Comparison of ENCODE assay signal across 35 cellular contexts in the genomic region with DNA sequence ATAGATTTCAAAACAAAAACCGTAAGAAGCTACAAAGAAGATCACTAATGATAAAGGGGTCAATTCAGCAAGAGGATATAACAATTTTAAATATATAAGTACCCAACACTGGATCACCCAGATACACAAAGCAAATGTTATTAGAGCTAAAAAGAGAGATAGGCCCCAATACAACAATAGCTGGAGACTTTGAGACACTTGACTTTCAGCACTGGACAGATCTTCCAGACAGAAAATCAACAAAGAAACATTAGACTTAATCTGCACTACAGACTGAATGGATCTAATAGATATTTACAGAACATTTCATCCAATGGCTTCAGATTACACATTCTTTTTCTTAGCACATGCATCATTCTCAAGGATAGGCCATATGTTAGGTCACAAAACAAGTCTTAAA. TPM values are rescaled to one million over a fixed set of nuclear protein-coding genes. Genes with fewer than 3 reads are reported as not detected.
"Had no signal": no experiment of that assay in that cellular context is flagged by ENCODE, and none has a peak within 500 bp of the region (broad histone marks: within the 10 kb centered on the region; RNA-seq: fewer than 3 reads in every experiment).

No MANE protein-coding gene starts in this region.

- H3K27ac ChIP-seq: adrenal gland, ascending aorta, body of pancreas, brain microvascular endothelial cell, breast epithelium, cardiac muscle cell had no signal

- H3K27me3 ChIP-seq: adrenal gland, ascending aorta, body of pancreas, brain microvascular endothelial cell, breast epithelium, cardiac muscle cell had no signal

- ATAC-seq: activated naive CD4-positive, alpha-beta T cell treated with anti-CD3 and anti-CD28 coated beads, Interleukin-2, amount 50 U/mL, for 72 hours; activated naive CD8-positive, alpha-beta T cell treated with anti-CD3 and anti-CD28 coated beads, Interleukin-2, amount 50 U/mL, for 24 hours; activated T-cell treated with anti-CD3 and anti-CD28 coated beads, Interleukin-2, amount 50 U/mL, for 4 hours; activated T-cell treated with anti-CD3 and anti-CD28 coated beads, Interleukin-2, amount 50 U/mL, for 72 hours; activated T-helper 17 cell treated with anti-CD3 and anti-CD28 coated beads, Interleukin-2, amount 50 U/mL, for 72 hours; body of pancreas had no signal

- H3K36me3 ChIP-seq: adrenal gland, ascending aorta, brain microvascular endothelial cell, breast epithelium, cardiac muscle cell had no signal

- H3K4me3 ChIP-seq: adrenal gland, ascending aorta, body of pancreas, breast epithelium, cardiac muscle cell had no signal

- FAIRE-seq: astrocyte, bronchial epithelial cell had no signal

- DNase-seq: activated effector memory CD4-positive, alpha-beta T cell treated with anti-CD3 and anti-CD28 coated beads, Interleukin-2, amount 50 U/mL, for 16 hours; activated effector memory CD4-positive, alpha-beta T cell treated with Interleukin-2 at 50 U/mL for 16 hours; activated gamma-delta T cell; activated gamma-delta T cell treated with Interleukin-2 at 50 U/mL for 16 hours; activated naive CD4-positive, alpha-beta T cell; activated naive CD4-positive, alpha-beta T cell treated with anti-CD3 and anti-CD28 coated beads for 36 hours; activated naive CD4-positive, alpha-beta T cell treated with anti-CD3 and anti-CD28 coated beads, Interleukin-2, amount 10 ng/mL, durations not matched to agents 7 days and 5 days; activated naive CD4-positive, alpha-beta T cell treated with anti-CD3 and anti-CD28 coated beads, Interleukin-2, amount 50 U/mL, for 16 hours; activated naive CD4-positive, alpha-beta T cell treated with Interleukin-2 at 50 U/mL for 16 hours; activated naive CD8-positive, alpha-beta T cell treated with anti-CD3 and anti-CD28 coated beads for 36 hours; activated naive CD8-positive, alpha-beta T cell treated with anti-CD3 and anti-CD28 coated beads, Interleukin-2, amount 10 ng/mL, durations not matched to agents 7 days and 5 days; activated naive CD8-positive, alpha-beta T cell treated with anti-CD3 and anti-CD28 coated beads, Interleukin-2, amount 50 U/mL, for 24 hours; activated T-cell treated with anti-CD3 and anti-CD28 coated beads, Interleukin-2, amount 50 U/mL, for 4 hours; activated T-cell treated with anti-CD3 and anti-CD28 coated beads, Interleukin-2, amount 50 U/mL, for 48 hours; activated T-cell treated with anti-CD3 and anti-CD28 coated beads, Interleukin-2, amount 50 U/mL, for 72 hours; adrenal gland; amniotic stem cell; amygdala; anterior cingulate cortex; aorta; body of pancreas; brain microvascular endothelial cell; caudate nucleus; central memory CD4-positive, alpha-beta T cell; cerebellar nuclear complex had no signal

- H3K4me1 ChIP-seq: adrenal gland, ascending aorta, body of pancreas, breast epithelium had no signal

- H3K9me3 ChIP-seq: adrenal gland, body of pancreas had no signal

RNA-seq across cellular contexts. Expression of a gene that starts 46.3 kb away (rescaled TPM):
- total RNA-seq: activated naive CD4-positive, alpha-beta T cell treated with anti-CD3 and anti-CD28 coated beads, Interleukin-2, amount 50 U/mL, for 72 hours; activated T-helper 2 cell treated with anti-CD3 and anti-CD28 coated beads, Interferon-gamma antibody, Interleukin-2, Interleukin-4, amounts not matched to agents 10 μg/mL and 5 μg/mL and 100 μg/mL, durations not matched to agents 14 hours and 24 hours and 36 hours; adrenal gland; ascending aorta; body of pancreas; breast epithelium; bronchial epithelial cell; cardiac septum; cerebellum had no signal
- polyA plus RNA-seq: cardiac muscle cell had no signal
